ENCODE assay signal across 1 cellular context in genomic region chr2:68027959-68028358, GRCh38.
TF ChIP-seq lines count a peak whose summit lies in the region.

No MANE protein-coding gene starts in this region.

TF ChIP-seq in SK-N-SH, 30 proteins besides CTCF, POLR2A, EP300 and RAD21 (continued from another document):
- TF ChIP-seq, protein P1, sequence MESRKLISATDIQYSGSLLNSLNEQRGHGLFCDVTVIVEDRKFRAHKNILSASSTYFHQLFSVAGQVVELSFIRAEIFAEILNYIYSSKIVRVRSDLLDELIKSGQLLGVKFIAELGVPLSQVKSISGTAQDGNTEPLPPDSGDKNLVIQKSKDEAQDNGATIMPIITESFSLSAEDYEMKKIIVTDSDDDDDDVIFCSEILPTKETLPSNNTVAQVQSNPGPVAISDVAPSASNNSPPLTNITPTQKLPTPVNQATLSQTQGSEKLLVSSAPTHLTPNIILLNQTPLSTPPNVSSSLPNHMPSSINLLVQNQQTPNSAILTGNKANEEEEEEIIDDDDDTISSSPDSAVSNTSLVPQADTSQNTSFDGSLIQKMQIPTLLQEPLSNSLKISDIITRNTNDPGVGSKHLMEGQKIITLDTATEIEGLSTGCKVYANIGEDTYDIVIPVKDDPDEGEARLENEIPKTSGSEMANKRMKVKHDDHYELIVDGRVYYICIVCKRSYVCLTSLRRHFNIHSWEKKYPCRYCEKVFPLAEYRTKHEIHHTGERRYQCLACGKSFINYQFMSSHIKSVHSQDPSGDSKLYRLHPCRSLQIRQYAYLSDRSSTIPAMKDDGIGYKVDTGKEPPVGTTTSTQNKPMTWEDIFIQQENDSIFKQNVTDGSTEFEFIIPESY (IDR thresholded peaks at IDR 0.05; ENCODE audit: borderline replicate concordance, low read depth): peak; percentile 77
- TF ChIP-seq JUND (IDR thresholded peaks at IDR 0.05) (peak; percentile 97), NFIC (IDR thresholded peaks at IDR 0.05; ENCODE audit: borderline replicate concordance) (peak; percentile 91), YY1 (IDR thresholded peaks at IDR 0.05; ENCODE audit: low read depth) (peak; percentile 50; the same call in 1 of the 2 replicates), FOXM1 (IDR thresholded peaks at IDR 0.05; ENCODE audit: low read depth) (peak; percentile 99), PBX3 (IDR thresholded peaks at IDR 0.05) (peak; percentile 94)
